In the genomic region with DNA sequence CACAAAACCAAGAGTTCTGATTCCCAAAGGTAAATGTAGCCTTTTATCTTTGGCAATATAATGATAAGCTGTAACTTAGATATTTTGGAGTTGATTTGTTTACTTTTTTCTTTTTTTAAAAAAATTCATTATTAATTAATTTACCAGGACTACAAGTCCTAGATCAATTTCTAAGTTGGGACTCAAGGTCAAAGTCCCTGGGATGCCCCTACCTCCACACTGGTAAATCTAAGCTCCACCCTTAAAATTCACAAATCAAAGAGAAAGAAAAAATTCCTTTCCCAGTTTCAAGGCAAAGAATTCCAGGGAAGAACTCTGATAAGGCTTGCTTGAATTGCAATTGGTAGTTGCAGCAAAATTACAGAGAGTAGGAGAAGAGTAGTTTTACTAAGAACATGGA, we compare ENCODE assay signal across 2 cellular contexts.
TF ChIP-seq lines count a peak whose summit lies in the region.

No MANE protein-coding gene starts in this region.

TF ChIP-seq in liver, 16 proteins besides CTCF, POLR2A, EP300 and RAD21:
- TF ChIP-seq, protein P1, sequence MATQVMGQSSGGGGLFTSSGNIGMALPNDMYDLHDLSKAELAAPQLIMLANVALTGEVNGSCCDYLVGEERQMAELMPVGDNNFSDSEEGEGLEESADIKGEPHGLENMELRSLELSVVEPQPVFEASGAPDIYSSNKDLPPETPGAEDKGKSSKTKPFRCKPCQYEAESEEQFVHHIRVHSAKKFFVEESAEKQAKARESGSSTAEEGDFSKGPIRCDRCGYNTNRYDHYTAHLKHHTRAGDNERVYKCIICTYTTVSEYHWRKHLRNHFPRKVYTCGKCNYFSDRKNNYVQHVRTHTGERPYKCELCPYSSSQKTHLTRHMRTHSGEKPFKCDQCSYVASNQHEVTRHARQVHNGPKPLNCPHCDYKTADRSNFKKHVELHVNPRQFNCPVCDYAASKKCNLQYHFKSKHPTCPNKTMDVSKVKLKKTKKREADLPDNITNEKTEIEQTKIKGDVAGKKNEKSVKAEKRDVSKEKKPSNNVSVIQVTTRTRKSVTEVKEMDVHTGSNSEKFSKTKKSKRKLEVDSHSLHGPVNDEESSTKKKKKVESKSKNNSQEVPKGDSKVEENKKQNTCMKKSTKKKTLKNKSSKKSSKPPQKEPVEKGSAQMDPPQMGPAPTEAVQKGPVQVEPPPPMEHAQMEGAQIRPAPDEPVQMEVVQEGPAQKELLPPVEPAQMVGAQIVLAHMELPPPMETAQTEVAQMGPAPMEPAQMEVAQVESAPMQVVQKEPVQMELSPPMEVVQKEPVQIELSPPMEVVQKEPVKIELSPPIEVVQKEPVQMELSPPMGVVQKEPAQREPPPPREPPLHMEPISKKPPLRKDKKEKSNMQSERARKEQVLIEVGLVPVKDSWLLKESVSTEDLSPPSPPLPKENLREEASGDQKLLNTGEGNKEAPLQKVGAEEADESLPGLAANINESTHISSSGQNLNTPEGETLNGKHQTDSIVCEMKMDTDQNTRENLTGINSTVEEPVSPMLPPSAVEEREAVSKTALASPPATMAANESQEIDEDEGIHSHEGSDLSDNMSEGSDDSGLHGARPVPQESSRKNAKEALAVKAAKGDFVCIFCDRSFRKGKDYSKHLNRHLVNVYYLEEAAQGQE (IDR thresholded peaks at IDR 0.05) = no peak
- TF ChIP-seq, protein P2, sequence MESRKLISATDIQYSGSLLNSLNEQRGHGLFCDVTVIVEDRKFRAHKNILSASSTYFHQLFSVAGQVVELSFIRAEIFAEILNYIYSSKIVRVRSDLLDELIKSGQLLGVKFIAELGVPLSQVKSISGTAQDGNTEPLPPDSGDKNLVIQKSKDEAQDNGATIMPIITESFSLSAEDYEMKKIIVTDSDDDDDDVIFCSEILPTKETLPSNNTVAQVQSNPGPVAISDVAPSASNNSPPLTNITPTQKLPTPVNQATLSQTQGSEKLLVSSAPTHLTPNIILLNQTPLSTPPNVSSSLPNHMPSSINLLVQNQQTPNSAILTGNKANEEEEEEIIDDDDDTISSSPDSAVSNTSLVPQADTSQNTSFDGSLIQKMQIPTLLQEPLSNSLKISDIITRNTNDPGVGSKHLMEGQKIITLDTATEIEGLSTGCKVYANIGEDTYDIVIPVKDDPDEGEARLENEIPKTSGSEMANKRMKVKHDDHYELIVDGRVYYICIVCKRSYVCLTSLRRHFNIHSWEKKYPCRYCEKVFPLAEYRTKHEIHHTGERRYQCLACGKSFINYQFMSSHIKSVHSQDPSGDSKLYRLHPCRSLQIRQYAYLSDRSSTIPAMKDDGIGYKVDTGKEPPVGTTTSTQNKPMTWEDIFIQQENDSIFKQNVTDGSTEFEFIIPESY (IDR thresholded peaks at IDR 0.05) = no peak
- no peak for TF ChIP-seq FOXA1 (IDR thresholded peaks at IDR 0.05)
- TF ChIP-seq RXRA (IDR thresholded peaks at IDR 0.05) = no peak
- TF ChIP-seq, protein P3, sequence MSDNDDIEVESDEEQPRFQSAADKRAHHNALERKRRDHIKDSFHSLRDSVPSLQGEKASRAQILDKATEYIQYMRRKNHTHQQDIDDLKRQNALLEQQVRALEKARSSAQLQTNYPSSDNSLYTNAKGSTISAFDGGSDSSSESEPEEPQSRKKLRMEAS (IDR thresholded peaks at IDR 0.05) = no peak
- no peak for TF ChIP-seq EGR1 (IDR thresholded peaks at IDR 0.05; ENCODE audit: low read depth in 2 of 2)
- peak; percentile 53 to 87 for TF ChIP-seq HNF4A (conservative IDR thresholded peaks at IDR 0.05)
- peak; percentile 55 for TF ChIP-seq HNF4G (IDR thresholded peaks at IDR 0.05)
- TF ChIP-seq NR2F2 (IDR thresholded peaks at IDR 0.05) = no peak
- TF ChIP-seq SP1 (IDR thresholded peaks at IDR 0.05) = no peak
- TF ChIP-seq FOXA2 (IDR thresholded peaks at IDR 0.05) = no peak
- no peak for TF ChIP-seq TAF1 (conservative IDR thresholded peaks at IDR 0.05)

TF ChIP-seq in HepG2, 621 proteins besides CTCF, POLR2A, EP300 and RAD21 (continued from another document):
- TF ChIP-seq ZNF253 (CRISPR knock-in tag; IDR thresholded peaks at IDR 0.05; ENCODE audit: borderline replicate concordance) (no peak), ZNF841 (CRISPR knock-in tag; IDR thresholded peaks at IDR 0.05; ENCODE audit: borderline replicate concordance) (no peak), ZNF703 (CRISPR knock-in tag; IDR thresholded peaks at IDR 0.05; ENCODE audit: borderline replicate concordance) (no peak), PLRG1 (conservative IDR thresholded peaks at IDR 0.05) (no peak), KAT2B (IDR thresholded peaks at IDR 0.05; ENCODE audit: borderline replicate concordance, low read depth, low read length) (no peak), MXI1 (IDR thresholded peaks at IDR 0.05; ENCODE audit: borderline replicate concordance, low read depth, low read length) (no peak), TBP (CRISPR knock-in tag; IDR thresholded peaks at IDR 0.05) (no peak), ZNF672 (CRISPR knock-in tag; IDR thresholded peaks at IDR 0.05) (no peak), ZNF225 (CRISPR knock-in tag; IDR thresholded peaks at IDR 0.05) (no peak), ADNP (CRISPR knock-in tag; IDR thresholded peaks at IDR 0.05) (no peak)
- TF ChIP-seq, protein P4, sequence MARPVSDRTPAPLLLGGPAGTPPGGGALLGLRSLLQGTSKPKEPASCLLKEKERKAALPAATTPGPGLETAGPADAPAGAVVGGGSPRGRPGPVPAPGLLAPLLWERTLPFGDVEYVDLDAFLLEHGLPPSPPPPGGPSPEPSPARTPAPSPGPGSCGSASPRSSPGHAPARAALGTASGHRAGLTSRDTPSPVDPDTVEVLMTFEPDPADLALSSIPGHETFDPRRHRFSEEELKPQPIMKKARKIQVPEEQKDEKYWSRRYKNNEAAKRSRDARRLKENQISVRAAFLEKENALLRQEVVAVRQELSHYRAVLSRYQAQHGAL (CRISPR knock-in tag; IDR thresholded peaks at IDR 0.05; ENCODE audit: not compliant biosample characterization) = no peak
- TF ChIP-seq, protein P5, sequence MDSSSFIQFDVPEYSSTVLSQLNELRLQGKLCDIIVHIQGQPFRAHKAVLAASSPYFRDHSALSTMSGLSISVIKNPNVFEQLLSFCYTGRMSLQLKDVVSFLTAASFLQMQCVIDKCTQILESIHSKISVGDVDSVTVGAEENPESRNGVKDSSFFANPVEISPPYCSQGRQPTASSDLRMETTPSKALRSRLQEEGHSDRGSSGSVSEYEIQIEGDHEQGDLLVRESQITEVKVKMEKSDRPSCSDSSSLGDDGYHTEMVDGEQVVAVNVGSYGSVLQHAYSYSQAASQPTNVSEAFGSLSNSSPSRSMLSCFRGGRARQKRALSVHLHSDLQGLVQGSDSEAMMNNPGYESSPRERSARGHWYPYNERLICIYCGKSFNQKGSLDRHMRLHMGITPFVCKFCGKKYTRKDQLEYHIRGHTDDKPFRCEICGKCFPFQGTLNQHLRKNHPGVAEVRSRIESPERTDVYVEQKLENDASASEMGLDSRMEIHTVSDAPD (CRISPR knock-in tag; IDR thresholded peaks at IDR 0.05) = no peak
- TF ChIP-seq, protein P6, sequence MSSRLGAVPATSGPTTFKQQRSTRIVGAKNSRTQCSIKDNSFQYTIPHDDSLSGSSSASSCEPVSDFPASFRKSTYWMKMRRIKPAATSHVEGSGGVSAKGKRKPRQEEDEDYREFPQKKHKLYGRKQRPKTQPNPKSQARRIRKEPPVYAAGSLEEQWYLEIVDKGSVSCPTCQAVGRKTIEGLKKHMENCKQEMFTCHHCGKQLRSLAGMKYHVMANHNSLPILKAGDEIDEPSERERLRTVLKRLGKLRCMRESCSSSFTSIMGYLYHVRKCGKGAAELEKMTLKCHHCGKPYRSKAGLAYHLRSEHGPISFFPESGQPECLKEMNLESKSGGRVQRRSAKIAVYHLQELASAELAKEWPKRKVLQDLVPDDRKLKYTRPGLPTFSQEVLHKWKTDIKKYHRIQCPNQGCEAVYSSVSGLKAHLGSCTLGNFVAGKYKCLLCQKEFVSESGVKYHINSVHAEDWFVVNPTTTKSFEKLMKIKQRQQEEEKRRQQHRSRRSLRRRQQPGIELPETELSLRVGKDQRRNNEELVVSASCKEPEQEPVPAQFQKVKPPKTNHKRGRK (CRISPR knock-in tag; IDR thresholded peaks at IDR 0.05) = no peak
